2 cellular contexts compared by ENCODE assay signal in the genomic region with DNA sequence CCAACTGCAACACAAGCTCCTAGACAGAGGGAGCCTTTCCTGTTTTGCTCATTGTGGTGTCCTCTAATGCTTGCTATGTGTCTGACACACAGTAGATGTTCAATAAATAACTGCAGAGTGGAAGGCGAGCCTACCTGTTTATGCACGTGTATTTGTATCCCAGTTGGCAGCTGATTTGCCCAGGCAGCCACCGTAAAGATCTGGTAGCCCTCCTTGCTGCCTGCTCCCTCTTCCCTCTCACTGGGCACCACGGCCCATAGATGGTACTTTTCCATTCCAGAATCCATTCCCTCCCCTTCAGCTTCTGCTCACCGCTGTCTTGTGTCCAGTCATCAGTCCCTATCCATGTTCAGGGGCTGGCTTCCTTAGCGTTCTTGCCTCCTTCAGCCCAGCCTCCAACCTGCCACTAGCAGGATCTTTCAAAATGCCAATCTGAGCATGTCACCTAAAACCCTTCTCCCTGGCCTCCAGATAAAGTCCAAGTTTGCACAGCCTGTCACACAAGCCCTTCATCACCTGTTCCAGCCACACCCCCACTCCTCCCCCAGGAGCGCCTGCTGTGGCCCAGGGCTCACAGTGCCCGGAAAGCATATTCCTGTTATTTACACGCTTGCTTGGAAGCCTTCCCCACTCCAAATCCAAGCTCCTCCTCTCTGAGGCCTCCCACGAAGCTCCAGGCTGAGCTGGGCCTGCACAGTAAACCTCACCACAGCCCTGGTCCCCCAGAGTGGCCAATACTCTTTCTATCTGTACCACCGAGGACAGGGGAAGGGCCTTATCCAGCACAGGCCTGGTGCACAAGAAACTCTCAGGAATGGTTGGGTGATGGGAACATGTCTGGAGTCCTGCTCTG.
TF ChIP-seq lines count a peak whose summit lies in the region.

No MANE protein-coding gene starts in this region.

TF ChIP-seq in HEK293, 187 proteins besides CTCF, POLR2A, EP300 and RAD21 (continues in another document):
- TF ChIP-seq BCL6B (tag by site-specific recombination; IDR thresholded peaks at IDR 0.05) (no peak), ZBTB8A (tag by site-specific recombination; IDR thresholded peaks at IDR 0.05) (peak; percentile 62), GLIS2 (tag by site-specific recombination; IDR thresholded peaks at IDR 0.05) (peak; percentile 32; the same call in 1 of the 2 replicates), KLF10 (tag by site-specific recombination; IDR thresholded peaks at IDR 0.05) (peak; percentile 76; the same call in 1 of the 2 replicates), PATZ1 (tag by site-specific recombination; IDR thresholded peaks at IDR 0.05) (0 out of 2 replicates have a peak, but pooled peaks have one; percentile 38), ZNF335 (tag by site-specific recombination; conservative IDR thresholded peaks at IDR 0.05) (0 out of 2 replicates have a peak, but pooled peaks have one; percentile 18), ZNF549 (tag by site-specific recombination; IDR thresholded peaks at IDR 0.05) (no peak), GLIS1 (tag by site-specific recombination; IDR thresholded peaks at IDR 0.05) (peak; percentile 99), ZNF140 (tag by site-specific recombination; IDR thresholded peaks at IDR 0.05) (no peak), ZNF223 (tag by site-specific recombination; IDR thresholded peaks at IDR 0.05) (0 out of 2 replicates have a peak, but pooled peaks have one; percentile 19), KLF1 (tag by site-specific recombination; IDR thresholded peaks at IDR 0.05) (peak; percentile 63), EGR2 (tag by site-specific recombination; IDR thresholded peaks at IDR 0.05; ENCODE audit: low read depth) (0 out of 2 replicates have a peak, but pooled peaks have one; percentile 19), ZNF555 (tag by site-specific recombination; conservative IDR thresholded peaks at IDR 0.05) (no peak), ZNF701 (tag by site-specific recombination; IDR thresholded peaks at IDR 0.05) (no peak), ZNF664 (tag by site-specific recombination; IDR thresholded peaks at IDR 0.05) (peak; percentile 63), SP7 (tag by site-specific recombination; IDR thresholded peaks at IDR 0.05) (peak; percentile 62; the same call in 1 of the 2 replicates), ZNF19 (tag by site-specific recombination; IDR thresholded peaks at IDR 0.05; ENCODE audit: low read depth) (no peak), SP2 (tag by site-specific recombination; IDR thresholded peaks at IDR 0.05) (peak; percentile 38), ZIC2 (tag by site-specific recombination; IDR thresholded peaks at IDR 0.05) (peak; percentile 86), HOXC10 (CRISPR knock-in tag; IDR thresholded peaks at IDR 0.05) (no peak), ZNF600 (tag by site-specific recombination; IDR thresholded peaks at IDR 0.05) (peak; percentile 74), ZFHX2 (tag by site-specific recombination; conservative IDR thresholded peaks at IDR 0.05) (peak; percentile 47), ZBTB20 (tag by site-specific recombination; IDR thresholded peaks at IDR 0.05) (peak; percentile 97)
- TF ChIP-seq, protein P1, sequence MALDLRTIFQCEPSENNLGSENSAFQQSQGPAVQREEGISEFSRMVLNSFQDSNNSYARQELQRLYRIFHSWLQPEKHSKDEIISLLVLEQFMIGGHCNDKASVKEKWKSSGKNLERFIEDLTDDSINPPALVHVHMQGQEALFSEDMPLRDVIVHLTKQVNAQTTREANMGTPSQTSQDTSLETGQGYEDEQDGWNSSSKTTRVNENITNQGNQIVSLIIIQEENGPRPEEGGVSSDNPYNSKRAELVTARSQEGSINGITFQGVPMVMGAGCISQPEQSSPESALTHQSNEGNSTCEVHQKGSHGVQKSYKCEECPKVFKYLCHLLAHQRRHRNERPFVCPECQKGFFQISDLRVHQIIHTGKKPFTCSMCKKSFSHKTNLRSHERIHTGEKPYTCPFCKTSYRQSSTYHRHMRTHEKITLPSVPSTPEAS (tag by site-specific recombination; IDR thresholded peaks at IDR 0.05) = no peak

TF ChIP-seq in K562, 482 proteins besides CTCF, POLR2A, EP300 and RAD21:
- TF ChIP-seq, protein P2, sequence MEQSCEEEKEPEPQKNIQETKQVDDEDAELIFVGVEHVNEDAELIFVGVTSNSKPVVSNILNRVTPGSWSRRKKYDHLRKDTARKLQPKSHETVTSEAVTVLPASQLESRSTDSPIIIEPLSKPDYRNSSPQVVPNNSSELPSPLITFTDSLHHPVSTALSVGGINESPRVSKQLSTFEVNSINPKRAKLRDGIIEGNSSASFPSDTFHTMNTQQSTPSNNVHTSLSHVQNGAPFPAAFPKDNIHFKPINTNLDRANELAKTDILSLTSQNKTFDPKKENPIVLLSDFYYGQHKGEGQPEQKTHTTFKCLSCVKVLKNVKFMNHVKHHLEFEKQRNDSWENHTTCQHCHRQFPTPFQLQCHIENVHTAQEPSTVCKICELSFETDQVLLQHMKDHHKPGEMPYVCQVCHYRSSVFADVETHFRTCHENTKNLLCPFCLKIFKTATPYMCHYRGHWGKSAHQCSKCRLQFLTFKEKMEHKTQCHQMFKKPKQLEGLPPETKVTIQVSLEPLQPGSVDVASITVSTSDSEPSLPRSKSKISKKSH (CRISPR knock-in tag; IDR thresholded peaks at IDR 0.05) = no peak
- TF ChIP-seq STAT5B (CRISPR knock-in tag; IDR thresholded peaks at IDR 0.05) (no peak), POLR2B (IDR thresholded peaks at IDR 0.05; ENCODE audit: low read depth, partially characterized antibody) (no peak)
- TF ChIP-seq, protein P3, sequence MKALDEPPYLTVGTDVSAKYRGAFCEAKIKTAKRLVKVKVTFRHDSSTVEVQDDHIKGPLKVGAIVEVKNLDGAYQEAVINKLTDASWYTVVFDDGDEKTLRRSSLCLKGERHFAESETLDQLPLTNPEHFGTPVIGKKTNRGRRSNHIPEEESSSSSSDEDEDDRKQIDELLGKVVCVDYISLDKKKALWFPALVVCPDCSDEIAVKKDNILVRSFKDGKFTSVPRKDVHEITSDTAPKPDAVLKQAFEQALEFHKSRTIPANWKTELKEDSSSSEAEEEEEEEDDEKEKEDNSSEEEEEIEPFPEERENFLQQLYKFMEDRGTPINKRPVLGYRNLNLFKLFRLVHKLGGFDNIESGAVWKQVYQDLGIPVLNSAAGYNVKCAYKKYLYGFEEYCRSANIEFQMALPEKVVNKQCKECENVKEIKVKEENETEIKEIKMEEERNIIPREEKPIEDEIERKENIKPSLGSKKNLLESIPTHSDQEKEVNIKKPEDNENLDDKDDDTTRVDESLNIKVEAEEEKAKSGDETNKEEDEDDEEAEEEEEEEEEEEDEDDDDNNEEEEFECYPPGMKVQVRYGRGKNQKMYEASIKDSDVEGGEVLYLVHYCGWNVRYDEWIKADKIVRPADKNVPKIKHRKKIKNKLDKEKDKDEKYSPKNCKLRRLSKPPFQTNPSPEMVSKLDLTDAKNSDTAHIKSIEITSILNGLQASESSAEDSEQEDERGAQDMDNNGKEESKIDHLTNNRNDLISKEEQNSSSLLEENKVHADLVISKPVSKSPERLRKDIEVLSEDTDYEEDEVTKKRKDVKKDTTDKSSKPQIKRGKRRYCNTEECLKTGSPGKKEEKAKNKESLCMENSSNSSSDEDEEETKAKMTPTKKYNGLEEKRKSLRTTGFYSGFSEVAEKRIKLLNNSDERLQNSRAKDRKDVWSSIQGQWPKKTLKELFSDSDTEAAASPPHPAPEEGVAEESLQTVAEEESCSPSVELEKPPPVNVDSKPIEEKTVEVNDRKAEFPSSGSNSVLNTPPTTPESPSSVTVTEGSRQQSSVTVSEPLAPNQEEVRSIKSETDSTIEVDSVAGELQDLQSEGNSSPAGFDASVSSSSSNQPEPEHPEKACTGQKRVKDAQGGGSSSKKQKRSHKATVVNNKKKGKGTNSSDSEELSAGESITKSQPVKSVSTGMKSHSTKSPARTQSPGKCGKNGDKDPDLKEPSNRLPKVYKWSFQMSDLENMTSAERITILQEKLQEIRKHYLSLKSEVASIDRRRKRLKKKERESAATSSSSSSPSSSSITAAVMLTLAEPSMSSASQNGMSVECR (CRISPR knock-in tag; IDR thresholded peaks at IDR 0.05) = no peak
